8 cellular contexts compared by ENCODE assay signal in genomic region chr10:101840102-101840684, GRCh38. TPM values are rescaled to one million over a fixed set of nuclear protein-coding genes. Genes with fewer than 3 reads are reported as not detected.
DNase-seq lines count a peak whose midpoint lies in the region; ATAC-seq, FAIRE-seq and TF ChIP-seq lines count a peak whose summit lies in the region.

No MANE protein-coding gene starts in this region.

- peak overlapping the region; percentile 46 for H3K27ac Mint-ChIP-seq in activated naive CD8-positive, alpha-beta T cell treated with anti-CD3 and anti-CD28 coated beads for 36 hours

- no peaks in the 10 kb centered on the region for H3K36me3 Mint-ChIP-seq in activated naive CD8-positive, alpha-beta T cell treated with anti-CD3 and anti-CD28 coated beads for 36 hours

- H2AFZ ChIP-seq in HCT116 (ENCODE audit: low read depth, low read length, poor library complexity, severe bottlenecking) (no peak overlapping the region), keratinocyte (ENCODE audit: control insufficient read depth, low read length) (no peak overlapping the region)

- POLR2A ChIA-PET in HCT116 (lab: Charles Lee): interaction anchor here (0.6 to 3.0 kb wide), 7 partner anchors 22 to 282 kb away, joined by 3 to 21 read pairs (median 3); partner anchors contain the start of genes ARMH3 and OGA

- no peak for FAIRE-seq in keratinocyte (lab: Jason Lieb, UNC)

- BruUV-seq in HCT116 (replicated peaks; lab: Mats Ljungman, UMichigan): TSS peak; percentile 72

- H3K4me1 ChIP-seq in BE2C: peaks cover 3% of the 10 kb centered on the region
- H3K4me1 ChIP-seq in HCT116 (ENCODE audit: control insufficient read depth in 1 of 2, insufficient read depth in 2 of 2, low read length in 2 of 2): peaks cover 14 to 37% of the 10 kb centered on the region in 2 experiments
- peaks cover 16% of the 10 kb centered on the region for H3K4me1 ChIP-seq in keratinocyte (ENCODE audit: control insufficient read depth, extremely low read depth, insufficient read depth, low read length)
- peaks cover 0 to 59% (median 22%) of the 10 kb centered on the region in 4 donors for H3K4me1 ChIP-seq in tibial nerve

- no peak for TF ChIP-seq POLR2A in HCT116 (IDR thresholded peaks at IDR 0.05; ENCODE audit: borderline replicate concordance, extremely low read depth, insufficient read depth, insufficient read length)
- no peak for TF ChIP-seq POLR2A in tibial nerve (IDR thresholded peaks at IDR 0.05)

- H3K27ac ChIP-seq in HCT116 (ENCODE audit: low read depth, low read length) (peak overlapping the region; percentile 4), keratinocyte (ENCODE audit: control insufficient read depth, insufficient read depth, low read length) (no peak overlapping the region), tibial nerve (peak overlapping the region in 2 of 4 donors; percentile 55 to 70)

- peak overlapping the region; percentile 95 for H3K4me2 ChIP-seq in HCT116 (ENCODE audit: low read length)
- H3K4me2 ChIP-seq in keratinocyte (ENCODE audit: control insufficient read depth, extremely low read depth, insufficient read depth, low read depth, low read length): peak overlapping the region; percentile 70

- H3K9me3 ChIP-seq in BE2C: no peaks in the 10 kb centered on the region
- no peaks in the 10 kb centered on the region for H3K9me3 ChIP-seq in HCT116 (ENCODE audit: control insufficient read depth in 1 of 2, insufficient read depth in 1 of 2, low read depth in 1 of 2, low read length in 2 of 2)
- H3K9me3 ChIP-seq in keratinocyte (ENCODE audit: control insufficient read depth, low read depth, low read length): no peaks in the 10 kb centered on the region
- no peaks in the 10 kb centered on the region for H3K9me3 ChIP-seq in tibial nerve

- no peaks in the 10 kb centered on the region for H3K9me3 Mint-ChIP-seq in activated naive CD8-positive, alpha-beta T cell treated with anti-CD3 and anti-CD28 coated beads for 36 hours

- H3K9me2 ChIP-seq in HCT116 (ENCODE audit: insufficient read depth): no peaks in the 10 kb centered on the region

- no peak for TF ChIP-seq CTCF in BE2C (IDR thresholded peaks at IDR 0.05; ENCODE audit: low read depth, low read length)
- no peak for TF ChIP-seq CTCF in HCT116 (IDR thresholded peaks at IDR 0.05 in 2 of 3, conservative IDR thresholded peaks at IDR 0.05 in 1 of 3; ENCODE audit: borderline replicate concordance in 1 of 3, insufficient read depth in 1 of 3, low read depth in 2 of 3, low read length in 2 of 3)
- TF ChIP-seq CTCF in keratinocyte (optimal IDR thresholded peaks at IDR 0.05 in 1 of 3, IDR thresholded peaks at IDR 0.05 in 1 of 3, conservative IDR thresholded peaks at IDR 0.05 in 1 of 3; ENCODE audit: extremely low read depth in 1 of 3, insufficient read depth in 2 of 3, low read length in 3 of 3): no peak
- no peak for TF ChIP-seq CTCF in tibial nerve (IDR thresholded peaks at IDR 0.05)

- H3K9me1 ChIP-seq in keratinocyte (ENCODE audit: control insufficient read depth, extremely low read depth, insufficient read depth, low read length): peaks cover 6% of the 10 kb centered on the region

- H3K27me3 ChIP-seq in BE2C: no peaks in the 10 kb centered on the region
- H3K27me3 ChIP-seq in HCT116 (ENCODE audit: insufficient read depth, low read length): no peaks in the 10 kb centered on the region
- no peaks in the 10 kb centered on the region for H3K27me3 ChIP-seq in keratinocyte (ENCODE audit: control insufficient read depth, extremely low read depth, insufficient read depth, low read length)
- H3K27me3 ChIP-seq in tibial nerve: no peaks in the 10 kb centered on the region

- WGBS in tibial nerve, 2 donors: 1 to 4% methylated on average over 18 of the region's 19 CpGs

- H3K36me3 ChIP-seq in BE2C (no peaks in the 10 kb centered on the region), HCT116 (ENCODE audit: control insufficient read depth in 1 of 2, insufficient read depth in 2 of 2, low read length in 2 of 2) (no peaks in the 10 kb centered on the region), keratinocyte (ENCODE audit: control insufficient read depth in 2 of 2, extremely low read depth in 1 of 2, insufficient read depth in 2 of 2, low read length in 2 of 2) (no peaks in the 10 kb centered on the region), tibial nerve (peaks cover 0 to 5% (median 0%) of the 10 kb centered on the region in 3 donors)

- RAD21 ChIA-PET in HCT116 (lab: Charles Lee; ENCODE audit: low non-redundant PET in 1 of 2, low total read pairs in 2 of 2, uncharacterized antibody in 2 of 2, unreplicated experiment in 2 of 2): interaction anchor here (0.6 to 3.6 kb wide), 11 partner anchors 22 to 312 kb away, joined by 3 to 50 read pairs (median 6); partner anchors contain the start of gene OGA (in 2 of the 2)

- no peak for TF ChIP-seq RAD21 in HCT116 (IDR thresholded peaks at IDR 0.05; ENCODE audit: low read depth)

- peaks cover 28% of the 10 kb centered on the region for H3K27me3 Mint-ChIP-seq in activated naive CD8-positive, alpha-beta T cell treated with anti-CD3 and anti-CD28 coated beads for 36 hours

- CTCF ChIA-PET in HCT116 (lab: Charles Lee): interaction anchor here (0.6 to 5.9 kb wide), 57 partner anchors 8 to 842 kb away, joined by 3 to 267 read pairs (median 6); partner anchors contain the start of genes ARMH3, HPS6, NOLC1 and OGA

- dilution Hi-C loops in keratinocyte (cut with MboI; ENCODE audit: extremely low pct_ligation_motif_present, low sequenced_read_pairs): no loop called here

- no peaks in the 10 kb centered on the region for H3K79me2 ChIP-seq in HCT116 (ENCODE audit: insufficient read depth, low read length)
- H3K79me2 ChIP-seq in keratinocyte (ENCODE audit: control insufficient read depth, insufficient read depth, low read length): no peaks in the 10 kb centered on the region

- peaks cover 45% of the 10 kb centered on the region for H3K4me1 Mint-ChIP-seq in activated naive CD8-positive, alpha-beta T cell treated with anti-CD3 and anti-CD28 coated beads for 36 hours

- no peak for TF ChIP-seq EP300 in tibial nerve (IDR thresholded peaks at IDR 0.05)

- peak overlapping the region; percentile 80 for H3K4me3 Mint-ChIP-seq in activated naive CD8-positive, alpha-beta T cell treated with anti-CD3 and anti-CD28 coated beads for 36 hours

- no peak for DNase-seq in BE2C
- DNase-seq in HCT116 (ENCODE audit: low read depth, low spot score): no peak
- peak; percentile 31 for DNase-seq in activated naive CD8-positive, alpha-beta T cell treated with anti-CD3 and anti-CD28 coated beads for 36 hours
- no peak for DNase-seq in keratinocyte (ENCODE audit: low read depth, low spot score)
- DNase-seq in tibial nerve (ENCODE audit: low spot score in 2 of 2): no peak
- no peak for DNase-seq in HuH-7 (ENCODE audit: low spot score)

- ATAC-seq in HCT116 (peak; percentile 33), GM21526 (IDR thresholded peaks at IDR 0.05; ENCODE audit: low FRiP score, unreplicated experiment) (no peak), HG03439 (IDR thresholded peaks at IDR 0.05; ENCODE audit: unreplicated experiment) (no peak)

- peak overlapping the region; percentile 59 for H3K4me3 ChIP-seq in BE2C (ENCODE audit: low read depth, low read length)
- H3K4me3 ChIP-seq in HCT116 (replicated peaks in 1 of 2; ENCODE audit: low read depth in 1 of 2, low read length in 2 of 2): peak overlapping the region; percentile 48 to 60
- peak overlapping the region in 1 of 3 experiments; percentile 50 for H3K4me3 ChIP-seq in keratinocyte (ENCODE audit: control insufficient read depth in 2 of 3, extremely low read depth in 1 of 3, insufficient read depth in 2 of 3, low read depth in 1 of 3, low read length in 3 of 3)
- peak overlapping the region in 3 of 4 donors; percentile 40 to 50 (median 40) for H3K4me3 ChIP-seq in tibial nerve

- H4K20me1 ChIP-seq in HCT116 (ENCODE audit: insufficient read depth): no peaks in the 10 kb centered on the region
- peaks cover 10% of the 10 kb centered on the region for H4K20me1 ChIP-seq in keratinocyte (ENCODE audit: control insufficient read depth, extremely low read depth, insufficient read depth, low read length)

- H3K9ac ChIP-seq in HCT116 (ENCODE audit: low read length): peak overlapping the region; percentile 69
- H3K9ac ChIP-seq in keratinocyte (ENCODE audit: control insufficient read depth, extremely low read depth, insufficient read depth, low read length): no peak overlapping the region

- intact Hi-C loops in HCT116 (cut with micrococcal nuclease): loop anchor here (1.0 to 5.0 kb wide), 3 partner anchors 170 to 628 kb away; no protein-coding TSS in a partner anchor

RNA-seq across cellular contexts. Expression of gene KCNIP2, which starts 3.4 kb away (rescaled TPM):
- polyA plus RNA-seq in BE2C (2012; ENCODE audit: insufficient read depth, insufficient read length, low read depth): 5.0 TPM
- 8.5 TPM for total RNA-seq in HCT116 (2021; ENCODE audit: unreplicated experiment)
- 2.1 and 3.1 TPM in 2 replicates for polyA plus RNA-seq in HCT116 (2012)
- 1 to 10 TPM; 1.1 to 1.7 TPM for total RNA-seq in activated naive CD8-positive, alpha-beta T cell treated with anti-CD3 and anti-CD28 coated beads for 36 hours
- 0.17 to 0.71 TPM (median 0.41 TPM) in 3 replicates for polyA plus RNA-seq in keratinocyte
- 0.89 TPM for polyA plus RNA-seq in keratinocyte (2011; ENCODE audit: low read depth)
- polyA plus RNA-seq in keratinocyte (2011; cell fraction: cytosol; rRNA removed): not detected in 2 replicates
- 2.4 and 3.6 TPM in 2 replicates for polyA plus RNA-seq in keratinocyte (2011; cell fraction: nucleus; rRNA removed)
- 0.23 and 0.66 TPM in 2 replicates for polyA plus RNA-seq in keratinocyte (2012; ENCODE audit: low replicate concordance)
- polyA minus RNA-seq in keratinocyte: 0.49 to 1.6 TPM (median 1.4 TPM) in 3 replicates
- polyA minus RNA-seq in keratinocyte (2011; cell fraction: cytosol; rRNA and poly(A)+ RNA removed): not detected
- polyA minus RNA-seq in keratinocyte (2011; cell fraction: nucleus; rRNA and poly(A)+ RNA removed): 1.8 and 7.7 TPM in 2 replicates
- total RNA-seq in tibial nerve: 10 to 100 TPM in 3 of 4 donors, 1 to 10 TPM in 1; 6.1 to 63.9 (median 37.2) TPM

RNA-seq across cellular contexts. Expression of gene OGA, which starts 21.9 kb away (rescaled TPM):
- polyA plus RNA-seq in BE2C (2012; ENCODE audit: insufficient read depth, insufficient read length, low read depth): 41.7 TPM
- total RNA-seq in HCT116 (2021; ENCODE audit: unreplicated experiment) (127 TPM), tibial nerve (100 to 1,000 TPM; 206 to 249 (median 224) TPM)
- 62.7 and 71.3 TPM in 2 replicates for polyA plus RNA-seq in HCT116 (2012)
- 100 to 1,000 TPM in 1 of 2 experiments, 10 to 100 TPM in 1; 92.2 to 100 TPM for total RNA-seq in activated naive CD8-positive, alpha-beta T cell treated with anti-CD3 and anti-CD28 coated beads for 36 hours
- polyA plus RNA-seq in keratinocyte: 47.0 to 104 TPM (median 67.2 TPM) in 3 replicates
- 140 TPM for polyA plus RNA-seq in keratinocyte (2011; ENCODE audit: low read depth)
- polyA plus RNA-seq in keratinocyte (2011; cell fraction: cytosol; rRNA removed): 24.2 and 48.7 TPM in 2 replicates
- polyA plus RNA-seq in keratinocyte (2011; cell fraction: nucleus; rRNA removed): 172 and 208 TPM in 2 replicates
- 60.5 and 103 TPM in 2 replicates for polyA plus RNA-seq in keratinocyte (2012; ENCODE audit: low replicate concordance)
- 41.9 to 134 TPM (median 45.3 TPM) in 3 replicates for polyA minus RNA-seq in keratinocyte
- polyA minus RNA-seq in keratinocyte (2011; cell fraction: cytosol; rRNA and poly(A)+ RNA removed): 31.8 TPM
- polyA minus RNA-seq in keratinocyte (2011; cell fraction: nucleus; rRNA and poly(A)+ RNA removed): 83.5 and 158 TPM in 2 replicates

RNA-seq across cellular contexts. Expression of gene NPM3, which starts 56.9 kb away (rescaled TPM):
- 189 TPM for polyA plus RNA-seq in BE2C (2012; ENCODE audit: insufficient read depth, insufficient read length, low read depth)
- total RNA-seq in HCT116 (2021; ENCODE audit: unreplicated experiment): 267 TPM
- polyA plus RNA-seq in HCT116 (2012): 244 and 258 TPM in 2 replicates
- total RNA-seq in activated naive CD8-positive, alpha-beta T cell treated with anti-CD3 and anti-CD28 coated beads for 36 hours: 100 to 1,000 TPM; 255 to 260 TPM
- polyA plus RNA-seq in keratinocyte: 71.6 to 87.7 TPM (median 77.2 TPM) in 3 replicates
- 36.5 TPM for polyA plus RNA-seq in keratinocyte (2011; ENCODE audit: low read depth)
- polyA plus RNA-seq in keratinocyte (2011; cell fraction: cytosol; rRNA removed): 55.9 and 96.8 TPM in 2 replicates
- 35.1 and 50.2 TPM in 2 replicates for polyA plus RNA-seq in keratinocyte (2011; cell fraction: nucleus; rRNA removed)
- polyA plus RNA-seq in keratinocyte (2012; ENCODE audit: low replicate concordance): 61.6 and 114 TPM in 2 replicates
- 53.6 to 89.6 TPM (median 55.0 TPM) in 3 replicates for polyA minus RNA-seq in keratinocyte
- 35.5 TPM for polyA minus RNA-seq in keratinocyte (2011; cell fraction: cytosol; rRNA and poly(A)+ RNA removed)
- polyA minus RNA-seq in keratinocyte (2011; cell fraction: nucleus; rRNA and poly(A)+ RNA removed): 7.4 and 10.2 TPM in 2 replicates
- 10 to 100 TPM; 17.5 to 47.7 (median 30.1) TPM for total RNA-seq in tibial nerve
